Comparison of ENCODE assay signal across 17 cellular contexts in genomic region chr3:42256135-42256819, GRCh38. TPM values are rescaled to one million over a fixed set of nuclear protein-coding genes. Genes with fewer than 3 reads are reported as not detected.
A peak's percentile ranks its signal among the peaks of the same experiment; 100 is the strongest.
DNase-seq lines count a peak whose midpoint lies in the region; ATAC-seq and TF ChIP-seq lines count a peak whose summit lies in the region.
"Had no signal": no experiment of that assay in that cellular context is flagged by ENCODE, and none has a peak within 500 bp of the region (broad histone marks: within the 10 kb centered on the region; RNA-seq: fewer than 3 reads in every experiment).

No MANE protein-coding gene starts in this region.

- peak; percentile 54 for DNase-seq in EH (ENCODE audit: low read depth)
- peak; percentile 49 for DNase-seq in LHCN-M2 (ENCODE audit: low read depth)
- peak; percentile 45 for DNase-seq in astrocyte of the spinal cord (ENCODE audit: low read depth, low spot score)
- DNase-seq in putamen (ENCODE audit: low spot score): peak; percentile 10
- DNase-seq in germinal center (ENCODE audit: low spot score): no peak
- no peak for DNase-seq in natural killer cell treated with Interleukin-12 subunit alpha and Interleukin-12 subunit beta and Interleukin-15 and Interleukin-18, amount 100 ng/mL, for 72 hours (ENCODE audit: low spot score)
- DNase-seq: activated CD8-positive, alpha-beta memory T cell treated with anti-CD3 and anti-CD28 coated beads, Interleukin-2, amount 10 ng/mL, durations not matched to agents 7 days and 5 days; CD8-positive, alpha-beta memory T cell; effector memory CD4-positive, alpha-beta T cell; NCI-H1105 treated with DMSO at 0.1 percent for 48 hours; NCI-H446 treated with DMSO at 0.1 percent for 48 hours; testis had no signal

- H3K36me3 Mint-ChIP-seq in natural killer cell treated with Interleukin-12 subunit alpha and Interleukin-12 subunit beta and Interleukin-15 and Interleukin-18, amount 100 ng/mL, for 72 hours: no peaks in the 10 kb centered on the region
- H3K36me3 Mint-ChIP-seq: activated CD8-positive, alpha-beta memory T cell treated with anti-CD3 and anti-CD28 coated beads, Interleukin-2, amount 10 ng/mL, durations not matched to agents 7 days and 5 days; CD8-positive, alpha-beta memory T cell had no signal

- H3K27ac Mint-ChIP-seq in natural killer cell treated with Interleukin-12 subunit alpha and Interleukin-12 subunit beta and Interleukin-15 and Interleukin-18, amount 100 ng/mL, for 72 hours: no peak overlapping the region
- H3K27ac Mint-ChIP-seq: activated CD8-positive, alpha-beta memory T cell treated with anti-CD3 and anti-CD28 coated beads, Interleukin-2, amount 10 ng/mL, durations not matched to agents 7 days and 5 days; CD8-positive, alpha-beta memory T cell had no signal

- TF ChIP-seq CTCF in astrocyte of the spinal cord (IDR thresholded peaks at IDR 0.05; ENCODE audit: low read depth, low read length): no peak

- no peaks in the 10 kb centered on the region for H3K4me1 Mint-ChIP-seq in natural killer cell treated with Interleukin-12 subunit alpha and Interleukin-12 subunit beta and Interleukin-15 and Interleukin-18, amount 100 ng/mL, for 72 hours (ENCODE audit: low read depth in 2 of 2)

- ATAC-seq in GM18867 (IDR thresholded peaks at IDR 0.05; ENCODE audit: unreplicated experiment) (no peak), HG03378 (IDR thresholded peaks at IDR 0.05; ENCODE audit: unreplicated experiment) (no peak)
- no peak for ATAC-seq in natural killer cell treated with Interleukin-12 subunit alpha and Interleukin-12 subunit beta and Interleukin-15 and Interleukin-18, amount 100 ng/mL, for 72 hours
- ATAC-seq: activated CD8-positive, alpha-beta memory T cell treated with anti-CD3 and anti-CD28 coated beads, Interleukin-2, amount 10 ng/mL, durations not matched to agents 7 days and 5 days had no signal

- H3K27me3 Mint-ChIP-seq in natural killer cell treated with Interleukin-12 subunit alpha and Interleukin-12 subunit beta and Interleukin-15 and Interleukin-18, amount 100 ng/mL, for 72 hours: peaks cover 23 to 28% of the 10 kb centered on the region in 2 donors

- in situ Hi-C loops in astrocyte of the spinal cord (cut with HindIII; ENCODE audit: low sequenced_read_pairs): no loop called here

- H3K4me3 Mint-ChIP-seq in natural killer cell treated with Interleukin-12 subunit alpha and Interleukin-12 subunit beta and Interleukin-15 and Interleukin-18, amount 100 ng/mL, for 72 hours: no peak overlapping the region
- H3K4me3 Mint-ChIP-seq: activated CD8-positive, alpha-beta memory T cell treated with anti-CD3 and anti-CD28 coated beads, Interleukin-2, amount 10 ng/mL, durations not matched to agents 7 days and 5 days; CD8-positive, alpha-beta memory T cell had no signal

- no peaks in the 10 kb centered on the region for H3K9me3 Mint-ChIP-seq in natural killer cell treated with Interleukin-12 subunit alpha and Interleukin-12 subunit beta and Interleukin-15 and Interleukin-18, amount 100 ng/mL, for 72 hours

- H3K4me3 ChIP-seq in astrocyte of the spinal cord (ENCODE audit: low read depth, low read length): no peak overlapping the region
- H3K4me3 ChIP-seq: hepatocyte, skin epidermis, testis had no signal

RNA-seq across cellular contexts. Expression of gene CCK, which starts 9.7 kb away (rescaled TPM):
- total RNA-seq in LHCN-M2 (2014; rRNA removed): not detected in 2 replicates
- not detected for polyA plus RNA-seq in LHCN-M2 (2012)
- total RNA-seq in natural killer cell treated with Interleukin-12 subunit alpha and Interleukin-12 subunit beta and Interleukin-15 and Interleukin-18, amount 100 ng/mL, for 72 hours: not detected
- total RNA-seq: activated CD8-positive, alpha-beta memory T cell treated with anti-CD3 and anti-CD28 coated beads, Interleukin-2, amount 10 ng/mL, durations not matched to agents 7 days and 5 days; CD8-positive, alpha-beta memory T cell had no signal
- polyA plus RNA-seq: CD8-positive, alpha-beta memory T cell; hepatocyte; neural cell had no signal

Comparison
In these comparisons a context has a peak if more than half of its experiments do, and no peak if none do; other contexts are left out.
1. DNase-seq: peak in EH (single experiment), LHCN-M2 (single experiment), astrocyte of the spinal cord (single experiment) and putamen (single experiment); none in germinal center (single experiment) and natural killer cell treated with Interleukin-12 subunit alpha and Interleukin-12 subunit beta and Interleukin-15 and Interleukin-18, amount 100 ng/mL, for 72 hours (single experiment).